In genomic region chr13:32537580-32538233, GRCh38 we compare ENCODE assay signal across 8 cellular contexts. TPM values are rescaled to one million over a fixed set of nuclear protein-coding genes. Genes with fewer than 3 reads are reported as not detected.
DNase-seq lines count a peak whose midpoint lies in the region; ATAC-seq lines count a peak whose summit lies in the region.

No MANE protein-coding gene starts in this region.

- H3K9me3 ChIP-seq in iPS-18c (ENCODE audit: control insufficient read depth, insufficient read depth, low read length), result no peaks in the 10 kb centered on the region

- peak overlapping the region; percentile 100 for H3K27ac Mint-ChIP-seq in activated naive CD8-positive, alpha-beta T cell treated with anti-CD3 and anti-CD28 coated beads, Interleukin-2, amount 50 U/mL, for 24 hours

- H3K36me3 Mint-ChIP-seq in activated naive CD8-positive, alpha-beta T cell treated with anti-CD3 and anti-CD28 coated beads, Interleukin-2, amount 50 U/mL, for 24 hours (ENCODE audit: low read depth), result peaks cover 44% of the 10 kb centered on the region

- H3K27me3 Mint-ChIP-seq in activated naive CD8-positive, alpha-beta T cell treated with anti-CD3 and anti-CD28 coated beads, Interleukin-2, amount 50 U/mL, for 24 hours, result peaks cover 2% of the 10 kb centered on the region

- H3K4me1 Mint-ChIP-seq in activated naive CD8-positive, alpha-beta T cell treated with anti-CD3 and anti-CD28 coated beads, Interleukin-2, amount 50 U/mL, for 24 hours, result peaks cover 58% of the 10 kb centered on the region

- peak overlapping the region; percentile 89 for H3K4me3 ChIP-seq in iPS-18c (ENCODE audit: insufficient read depth, low read depth, low read length)

- peak overlapping the region; percentile 99 for H3K4me3 Mint-ChIP-seq in activated naive CD8-positive, alpha-beta T cell treated with anti-CD3 and anti-CD28 coated beads, Interleukin-2, amount 50 U/mL, for 24 hours

- no peak for ATAC-seq in activated naive CD8-positive, alpha-beta T cell treated with anti-CD3 and anti-CD28 coated beads, Interleukin-2, amount 50 U/mL, for 24 hours
- ATAC-seq in GM18873 (IDR thresholded peaks at IDR 0.05; ENCODE audit: low FRiP score, unreplicated experiment) (no peak), GM18520 (IDR thresholded peaks at IDR 0.05; ENCODE audit: unreplicated experiment) (no peak)

- DNase-seq in Daoy (ENCODE audit: low read depth) (peak; percentile 12), RKO (ENCODE audit: low spot score) (peak; percentile 44), NCI-H2029 treated with DMSO at 0.1 percent for 48 hours (lab: John Stamatoyannopoulos, UW) (no peak)
- peak; percentile 60 for DNase-seq in activated naive CD8-positive, alpha-beta T cell treated with anti-CD3 and anti-CD28 coated beads, Interleukin-2, amount 50 U/mL, for 24 hours
- DNase-seq in stimulated activated CD4-positive, alpha-beta T cell treated with anti-CD3 and anti-CD28 coated beads, Interleukin-15, amount 100 ng/mL, for 24 hours, result peak; percentile 54

- H3K9me3 Mint-ChIP-seq in activated naive CD8-positive, alpha-beta T cell treated with anti-CD3 and anti-CD28 coated beads, Interleukin-2, amount 50 U/mL, for 24 hours, result no peaks in the 10 kb centered on the region

RNA-seq across cellular contexts. Expression of gene N4BP2L2, which starts 0.9 kb away (rescaled TPM):
- total RNA-seq in Daoy (2014; rRNA removed; shearing (Covaris generic)), result 35.6 and 45.9 TPM in 2 replicates

RNA-seq across cellular contexts. Expression of gene PDS5B, which starts 48.5 kb away (rescaled TPM):
- 11.0 and 11.6 TPM in 2 replicates for total RNA-seq in Daoy (2014; rRNA removed; shearing (Covaris generic))
